8 cellular contexts compared by ENCODE assay signal in genomic region chr17:29148790-29149430, GRCh38. TPM values are rescaled to one million over a fixed set of nuclear protein-coding genes. Genes with fewer than 3 reads are reported as not detected.
DNase-seq lines count a peak whose midpoint lies in the region; ATAC-seq and TF ChIP-seq lines count a peak whose summit lies in the region.

No MANE protein-coding gene starts in this region.

- H3K4me3 ChIP-seq in GM12865 (ENCODE audit: low read depth, low read length) (peak overlapping the region; percentile 63), SU-DHL-6 (ENCODE audit: insufficient read depth, low read length, poor library complexity, severe bottlenecking) (peak overlapping the region; percentile 38), heart left ventricle (peak overlapping the region; percentile 21 to 68 (median 56))

- H3K27ac ChIP-seq in SU-DHL-6 (ENCODE audit: low read depth, low read length): no peak overlapping the region
- H3K27ac ChIP-seq in heart left ventricle: peak overlapping the region; percentile 7 to 87 (median 78)

- H3K36me3 Mint-ChIP-seq in activated naive CD8-positive, alpha-beta T cell treated with anti-CD3 and anti-CD28 coated beads, Interleukin-2, amount 50 U/mL, for 24 hours (ENCODE audit: low read depth): no peaks in the 10 kb centered on the region
- H3K36me3 Mint-ChIP-seq in type B pancreatic cell: peaks cover 4% of the 10 kb centered on the region

- DNase-seq in GM12865 (ENCODE audit: low read depth): peak; percentile 97
- DNase-seq in NCI-H1105 (lab: John Stamatoyannopoulos, UW): peak; percentile 92
- DNase-seq in activated naive CD8-positive, alpha-beta T cell treated with anti-CD3 and anti-CD28 coated beads, Interleukin-2, amount 50 U/mL, for 24 hours: peak; percentile 96
- DNase-seq in heart left ventricle: peak; percentile 92 to 98 (median 96)
- peak; percentile 86 to 99 (median 92) for DNase-seq in posterior cingulate gyrus
- peak; percentile 93 for DNase-seq in type B pancreatic cell (ENCODE audit: extremely low spot score, unreplicated experiment)

- intact Hi-C loops in heart left ventricle (cut with DNase I) (loop anchor here (1.0 to 10.0 kb wide), 12 partner anchors 30 to 416 kb away; partner anchors contain the start of genes MYO18A (in 8 of the 10), NUFIP2 (in 6 of the 10), ABHD15 (in 1 of the 10) and TP53I13 (in 1 of the 10)), posterior cingulate gyrus (cut with DNase I) (loop anchor here (1.0 to 2.0 kb wide), 3 partner anchors 31 to 142 kb away; partner anchors contain the start of gene MYO18A)

- peak overlapping the region; percentile 73 for H3K4me2 ChIP-seq in SU-DHL-6 (ENCODE audit: low read depth, low read length, poor library complexity, severe bottlenecking)

- peak overlapping the region; percentile 97 for H2AFZ ChIP-seq in SU-DHL-6 (ENCODE audit: low read depth, low read length, severe bottlenecking)

- TF ChIP-seq CTCF in GM12865 (IDR thresholded peaks at IDR 0.05; ENCODE audit: insufficient read depth, low read depth, low read length, missing control alignments) (peak; percentile 98), SU-DHL-6 (IDR thresholded peaks at IDR 0.05; ENCODE audit: insufficient read depth, low read length, poor library complexity, severe bottlenecking) (peak; percentile 78), heart left ventricle (IDR thresholded peaks at IDR 0.05) (peak; percentile 92 to 100 (median 98)), type B pancreatic cell (conservative IDR thresholded peaks at IDR 0.05) (peak; percentile 95)

- peaks cover 54% of the 10 kb centered on the region for H3K4me1 Mint-ChIP-seq in activated naive CD8-positive, alpha-beta T cell treated with anti-CD3 and anti-CD28 coated beads, Interleukin-2, amount 50 U/mL, for 24 hours
- peaks cover 44% of the 10 kb centered on the region for H3K4me1 Mint-ChIP-seq in type B pancreatic cell (ENCODE audit: unreplicated experiment)

- H3K9ac ChIP-seq in SU-DHL-6 (ENCODE audit: low read length): peak overlapping the region; percentile 57

- TF ChIP-seq POLR2A in heart left ventricle (IDR thresholded peaks at IDR 0.05): peak in 1 of 2 donors; percentile 69

- peaks cover 9 to 71% (median 34%) of the 10 kb centered on the region in 12 donors for H3K4me1 ChIP-seq in heart left ventricle

- peaks cover 5% of the 10 kb centered on the region; the same call in 1 of the 2 replicates for H3F3A ChIP-seq in SU-DHL-6 (ENCODE audit: insufficient read depth)

- no peaks in the 10 kb centered on the region for H3K9me2 ChIP-seq in SU-DHL-6 (replicated peaks; ENCODE audit: insufficient read depth, low read length)

- peak overlapping the region; percentile 84 for H3K27ac Mint-ChIP-seq in activated naive CD8-positive, alpha-beta T cell treated with anti-CD3 and anti-CD28 coated beads, Interleukin-2, amount 50 U/mL, for 24 hours
- H3K27ac Mint-ChIP-seq in type B pancreatic cell: peak overlapping the region; percentile 71

- H3K27me3 ChIP-seq in SU-DHL-6 (ENCODE audit: low read length) (no peaks in the 10 kb centered on the region), heart left ventricle (no peaks in the 10 kb centered on the region)

- no peaks in the 10 kb centered on the region for H3K9me3 Mint-ChIP-seq in activated naive CD8-positive, alpha-beta T cell treated with anti-CD3 and anti-CD28 coated beads, Interleukin-2, amount 50 U/mL, for 24 hours
- H3K9me3 Mint-ChIP-seq in type B pancreatic cell: no peaks in the 10 kb centered on the region

- no peaks in the 10 kb centered on the region for H3K79me2 ChIP-seq in SU-DHL-6 (ENCODE audit: insufficient read depth, low read length)

- no peaks in the 10 kb centered on the region for H4K20me1 ChIP-seq in SU-DHL-6 (ENCODE audit: low read depth, low read length)

- H3K36me3 ChIP-seq in SU-DHL-6 (ENCODE audit: low read length) (no peaks in the 10 kb centered on the region), heart left ventricle (no peaks in the 10 kb centered on the region)

- peak overlapping the region; percentile 79 for H3K4me3 Mint-ChIP-seq in activated naive CD8-positive, alpha-beta T cell treated with anti-CD3 and anti-CD28 coated beads, Interleukin-2, amount 50 U/mL, for 24 hours
- peak overlapping the region; percentile 81 for H3K4me3 Mint-ChIP-seq in type B pancreatic cell

- H3K9me3 ChIP-seq in SU-DHL-6 (ENCODE audit: insufficient read depth, low read length) (no peaks in the 10 kb centered on the region), heart left ventricle (no peaks in the 10 kb centered on the region)

- no peaks in the 10 kb centered on the region for H3K27me3 Mint-ChIP-seq in activated naive CD8-positive, alpha-beta T cell treated with anti-CD3 and anti-CD28 coated beads, Interleukin-2, amount 50 U/mL, for 24 hours
- no peaks in the 10 kb centered on the region for H3K27me3 Mint-ChIP-seq in type B pancreatic cell

- WGBS in heart left ventricle, 4 donors: 6 to 14% (median 9%) methylated on average over 14 to 34 of the region's 34 CpGs

- ATAC-seq in HG02610 (IDR thresholded peaks at IDR 0.05; ENCODE audit: unreplicated experiment): peak; percentile 76
- ATAC-seq in activated naive CD8-positive, alpha-beta T cell treated with anti-CD3 and anti-CD28 coated beads, Interleukin-2, amount 50 U/mL, for 24 hours: peak; percentile 91
- peak; percentile 94 to 96 (median 94) for ATAC-seq in heart left ventricle

RNA-seq across cellular contexts. Expression of gene MYO18A, which starts 31.3 kb away (rescaled TPM):
- total RNA-seq in heart left ventricle (100 to 1,000 TPM; 241 to 340 (median 300) TPM), type B pancreatic cell (ENCODE audit: low replicate concordance) (46.6 and 49.1 TPM in 2 replicates)
- 100 to 1,000 TPM in 1 of 2 donors, 10 to 100 TPM in 1; 83.5 to 306 TPM for polyA plus RNA-seq in heart left ventricle
